ENCODE assay signal across 24 cellular contexts in genomic region chr6:73903155-73903554, GRCh38.
"Had no signal": no experiment of that assay in that cellular context is flagged by ENCODE, and none has a peak within 500 bp of the region (broad histone marks: within the 10 kb centered on the region; RNA-seq: fewer than 3 reads in every experiment).

No MANE protein-coding gene starts in this region.

- H3K9me3 ChIP-seq: colonic mucosa, gastrocnemius medialis had no signal

- ATAC-seq: effector memory CD8-positive, alpha-beta T cell; esophagus mucosa; gastrocnemius medialis; left cardiac atrium; left lung; left ventricle myocardium superior; lower lobe of right lung; mucosa of descending colon had no signal

- H3K27me3 ChIP-seq: colonic mucosa, esophagus squamous epithelium, gastrocnemius medialis, heart right ventricle, left lung had no signal

- H3K4me3 ChIP-seq: colonic mucosa, esophagus squamous epithelium, gastrocnemius medialis, heart right ventricle, left lung, lower lobe of right lung, mucosa of descending colon had no signal

- DNase-seq: colonic mucosa; cortex of kidney; effector CD8-positive, alpha-beta T cell; effector memory CD8-positive, alpha-beta T cell; endodermal cell; erythroblast; esophagus squamous epithelium; foreskin fibroblast; foreskin melanocyte; gastrocnemius medialis; glutamatergic neuron; head of caudate nucleus; heart right ventricle; hypothalamus; left cardiac atrium; left lung; left ventricle myocardium superior; lower lobe of right lung; mesenchymal stem cell; mucosa of descending colon had no signal

- H3K27ac Mint-ChIP-seq: dendritic cell treated with granulocyte-macrophage colony-stimulating factor and Interleukin-4, amounts not matched to agents 40 ng/mL and 50 ng/mL, for 4 days; effector memory CD8-positive, alpha-beta T cell; endodermal cell; mesothelial cell of epicardium had no signal

- H3K4me3 Mint-ChIP-seq: dendritic cell treated with granulocyte-macrophage colony-stimulating factor and Interleukin-4, amounts not matched to agents 40 ng/mL and 50 ng/mL, for 4 days; effector memory CD8-positive, alpha-beta T cell; endodermal cell; mesothelial cell of epicardium had no signal

- H3K27ac ChIP-seq: colonic mucosa, epithelial cell of prostate, esophagus squamous epithelium, gastrocnemius medialis, heart right ventricle, left lung, lower lobe of right lung had no signal

- H3K4me1 Mint-ChIP-seq: endodermal cell, mesothelial cell of epicardium had no signal

- H3K36me3 ChIP-seq: colonic mucosa, esophagus squamous epithelium, gastrocnemius medialis, heart right ventricle, left lung, lower lobe of right lung had no signal

- H3K27me3 Mint-ChIP-seq: dendritic cell treated with granulocyte-macrophage colony-stimulating factor and Interleukin-4, amounts not matched to agents 40 ng/mL and 50 ng/mL, for 4 days; effector memory CD8-positive, alpha-beta T cell had no signal

- H3K4me1 ChIP-seq: colonic mucosa, esophagus squamous epithelium, gastrocnemius medialis, heart right ventricle, left lung, lower lobe of right lung had no signal
